In the genomic region with DNA sequence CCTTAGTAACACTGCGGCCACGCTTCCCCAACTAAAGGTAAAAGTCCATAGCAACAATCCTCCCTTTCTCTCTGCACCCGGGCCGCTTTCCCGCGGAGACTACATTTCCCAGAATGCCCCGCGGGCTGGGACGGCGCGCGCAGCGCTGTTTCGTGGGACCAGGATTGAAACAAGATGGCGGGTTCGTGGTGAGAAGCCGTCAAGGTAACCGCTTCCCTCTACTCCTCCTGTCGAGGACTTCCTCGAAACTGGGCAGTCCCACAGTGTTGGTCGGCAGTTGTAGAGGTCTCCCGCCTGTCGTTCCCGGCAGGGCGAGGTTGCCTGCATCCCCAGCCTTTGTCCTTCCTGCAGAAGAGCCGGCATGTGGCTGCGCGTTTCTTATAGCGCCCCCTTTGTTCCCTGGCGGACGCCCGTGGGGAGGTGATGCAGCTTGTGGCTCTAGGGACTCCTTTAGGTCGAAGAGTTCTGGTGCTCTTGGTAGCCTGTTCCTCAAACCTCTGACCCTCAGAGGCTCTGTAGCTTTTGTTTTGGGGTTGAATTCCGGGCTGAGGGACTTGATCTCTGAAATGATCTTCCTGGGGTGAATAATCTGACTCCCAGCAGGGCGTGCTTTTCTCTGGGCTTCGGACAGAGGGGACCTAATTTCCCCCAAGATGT, we compare ENCODE assay signal across 8 cellular contexts. TPM values are rescaled to one million over a fixed set of nuclear protein-coding genes. Genes with fewer than 3 reads are reported as not detected.
A peak's percentile ranks its signal among the peaks of the same experiment; 100 is the strongest.
DNase-seq lines count a peak whose midpoint lies in the region; ATAC-seq and TF ChIP-seq lines count a peak whose summit lies in the region.

A gene (plus strand): TSS at position 164 of the 657 bp plus-strand sequence. CDS start 1,772 bp downstream, outside the sequence.

- H3K4me3 Mint-ChIP-seq in activated B cell treated with CpG ODN at 0.5 μM for 24 hours, result peak within 1 kb of the TSS; percentile 95

- peak within 1 kb of the TSS; percentile 94 for H3K27ac Mint-ChIP-seq in activated B cell treated with CpG ODN at 0.5 μM for 24 hours

- H3K4me1 Mint-ChIP-seq in activated B cell treated with CpG ODN at 0.5 μM for 24 hours, result peaks cover 23% of the 10 kb centered on the region

- intact Hi-C loops in activated B cell treated with CpG ODN at 0.5 μM for 24 hours (cut with micrococcal nuclease), result loop anchor here (1.0 to 5.0 kb wide), 11 partner anchors 18 to 1750 kb away; a partner anchor contains a TSS

- POLR2A ChIA-PET in activated B cell treated with CpG ODN at 0.5 μM for 24 hours (lab: Charles Lee), result interaction anchor here (0.6 to 3.0 kb wide), 11 partner anchors 18 to 873 kb away, joined by 3 to 32 read pairs (median 3); a partner anchor contains a TSS

- no peaks in the 10 kb centered on the region for H3K27me3 Mint-ChIP-seq in activated B cell treated with CpG ODN at 0.5 μM for 24 hours

- ATAC-seq in GM18909 (IDR thresholded peaks at IDR 0.05; ENCODE audit: poor library complexity, unreplicated experiment), result peak; percentile 92
- peak; percentile 89 for ATAC-seq in HG03175 (IDR thresholded peaks at IDR 0.05; ENCODE audit: unreplicated experiment)
- ATAC-seq in activated B cell treated with CpG ODN at 0.5 μM for 24 hours (ENCODE audit: low read depth), result peak; percentile 92

- DNase-seq in AG09319 (ENCODE audit: extremely low read depth, low read depth) (peak; percentile 53), NCI-H2227 treated with DMSO at 0.1 percent for 48 hours (lab: John Stamatoyannopoulos, UW) (peak; percentile 90), activated B cell treated with CpG ODN at 0.5 μM for 24 hours (peak; percentile 93), caudate nucleus (lab: John Stamatoyannopoulos, UW) (peak; percentile 22 to 90 (median 78)), iris pigment epithelial cell (ENCODE audit: low read depth) (peak; percentile 83)
- peak; percentile 90 for DNase-seq in stimulated activated CD4-positive, alpha-beta T cell treated with anti-CD3 and anti-CD28 coated beads, Interleukin-12 subunit alpha, Interleukin-12 subunit beta, amount 100 ng/mL, for 4 hours

- peak within 1 kb of the TSS; percentile 84 for H3K27ac ChIP-seq in caudate nucleus (ENCODE audit: low read depth, low read length)

- H3K9me3 Mint-ChIP-seq in activated B cell treated with CpG ODN at 0.5 μM for 24 hours, result no peaks in the 10 kb centered on the region

- peaks cover 28% of the 10 kb centered on the region for H3K36me3 Mint-ChIP-seq in activated B cell treated with CpG ODN at 0.5 μM for 24 hours (ENCODE audit: low read depth)

- CTCF ChIA-PET in activated B cell treated with CpG ODN at 0.5 μM for 24 hours (lab: Charles Lee), result interaction anchor here (1.2 to 1.9 kb wide), 5 partner anchors 9 to 634 kb away, joined by 3 to 9 read pairs (median 4); no protein-coding TSS in a partner anchor

- TF ChIP-seq CTCF in AG09319 (IDR thresholded peaks at IDR 0.05; ENCODE audit: low read depth, low read length) (peak; percentile 90), activated B cell treated with CpG ODN at 0.5 μM for 24 hours (IDR thresholded peaks at IDR 0.05) (no peak)

RNA-seq across cellular contexts. Expression of the gene that starts here (rescaled TPM):
- total RNA-seq in activated B cell treated with CpG ODN at 0.5 μM for 24 hours, result 40.9 and 44.6 TPM in 2 replicates

Comparison
In these comparisons a context has a peak if more than half of its experiments do, and no peak if none do; other contexts are left out.
1. Peak in every context shown above with its lines: DNase-seq, ATAC-seq and H3K27ac ChIP-seq.